Comparison of ENCODE assay signal across 15 cellular contexts in genomic region chr6:33769248-33769821, GRCh38. TPM values are rescaled to one million over a fixed set of nuclear protein-coding genes. Genes with fewer than 3 reads are reported as not detected.
A peak's percentile ranks its signal among the peaks of the same experiment; 100 is the strongest.
DNase-seq lines count a peak whose midpoint lies in the region; ATAC-seq, FAIRE-seq and TF ChIP-seq lines count a peak whose summit lies in the region.
"Had no signal": no experiment of that assay in that cellular context is flagged by ENCODE, and none has a peak within 500 bp of the region (broad histone marks: within the 10 kb centered on the region; RNA-seq: fewer than 3 reads in every experiment).

No MANE protein-coding gene starts in this region.

- no peak overlapping the region for H2BK15ac ChIP-seq in neuronal stem cell (ENCODE audit: low read length)

- CTCF ChIA-PET in HepG2 (lab: Yijun Ruan, JAX; ENCODE audit: low intra/inter-chr PET ratio, low total read pairs), result interaction anchor here (0.8 to 1.4 kb wide), 3 partner anchors 57 to 386 kb away, joined by 3 to 11 read pairs (median 3); no protein-coding TSS in a partner anchor

- in situ Hi-C loops in HepG2 (cut with HindIII; ENCODE audit: extremely low pct_ligation_motif_present, low pct_unique_long_range_greater_than_20kb), result loop anchor here (10.0 kb wide), 1 partner anchor 385 kb away; no protein-coding TSS in a partner anchor

- H3K27ac ChIP-seq in HepG2 (ENCODE audit: extremely low read length, insufficient read depth, low read length) (no peak overlapping the region), right lobe of liver (no peak overlapping the region), SJSA1 (peak overlapping the region; percentile 91), neuronal stem cell (replicated peaks; ENCODE audit: low read length) (no peak overlapping the region), colonic mucosa (no peak overlapping the region)
- H3K27ac ChIP-seq: epithelial cell of prostate, foreskin keratinocyte had no signal

- no peak overlapping the region for H2BK5ac ChIP-seq in neuronal stem cell (ENCODE audit: low read length)

- no peaks in the 10 kb centered on the region for H3K79me1 ChIP-seq in neuronal stem cell (ENCODE audit: low read depth, low read length)

- no peak overlapping the region for H2BK12ac ChIP-seq in neuronal stem cell (ENCODE audit: low read length)

- H3K9ac ChIP-seq in HepG2 (ENCODE audit: insufficient read depth, low read depth, low read length), result no peak overlapping the region
- no peak overlapping the region for H3K9ac ChIP-seq in neuronal stem cell (ENCODE audit: low read depth, low read length, poor library complexity)
- H3K9ac ChIP-seq in colonic mucosa (ENCODE audit: low read depth in 2 of 2, low read length in 2 of 2), result no peak overlapping the region

- H3K79me2 ChIP-seq in HepG2 (ENCODE audit: insufficient read depth, low read length), result no peaks in the 10 kb centered on the region

- no peak overlapping the region for H4K8ac ChIP-seq in neuronal stem cell (ENCODE audit: low read depth, low read length)

- H3K4ac ChIP-seq in neuronal stem cell (ENCODE audit: low read length), result no peak overlapping the region

- peak; percentile 5; the same call in 2 of the 3 replicates for ATAC-seq in HepG2
- ATAC-seq in right lobe of liver, result no peak
- no peak for ATAC-seq in GM21529 (IDR thresholded peaks at IDR 0.05; ENCODE audit: unreplicated experiment)

- no peak for TF ChIP-seq RAD21 in HepG2 (CRISPR knock-in tag; IDR thresholded peaks at IDR 0.05)

- H3K4me2 ChIP-seq in HepG2 (ENCODE audit: low read depth, low read length) (no peak overlapping the region), neuronal stem cell (ENCODE audit: insufficient read depth, low read length, poor library complexity, severe bottlenecking) (no peak overlapping the region)

- H3K36me3 ChIP-seq in HepG2 (replicated peaks in 1 of 2; ENCODE audit: control insufficient read depth in 1 of 2, insufficient read depth in 2 of 2, low read length in 2 of 2) (peaks cover 11 to 16% of the 10 kb centered on the region in 2 experiments; a peak in 3 of 5 replicates), right lobe of liver (peaks cover 0 to 7% (median 2%) of the 10 kb centered on the region in 4 donors), SJSA1 (peaks cover 23% of the 10 kb centered on the region), neuronal stem cell (replicated peaks in 1 of 2; ENCODE audit: control insufficient read depth in 2 of 2, insufficient read depth in 2 of 2, low read length in 2 of 2) (peaks cover 9 to 20% of the 10 kb centered on the region in 2 donors), colonic mucosa (peaks cover 5% of the 10 kb centered on the region)

- H3K27me3 ChIP-seq in HepG2 (ENCODE audit: control insufficient read depth in 1 of 2, insufficient read depth in 2 of 2, low read length in 2 of 2), result peaks cover 1 to 17% of the 10 kb centered on the region in 2 experiments; a peak in 3 of 5 replicates
- H3K27me3 ChIP-seq in right lobe of liver, result no peaks in the 10 kb centered on the region
- no peaks in the 10 kb centered on the region for H3K27me3 ChIP-seq in SJSA1 (replicated peaks)
- no peaks in the 10 kb centered on the region for H3K27me3 ChIP-seq in neuronal stem cell (ENCODE audit: control insufficient read depth in 3 of 3, insufficient read depth in 3 of 3, low read depth in 1 of 3, low read length in 3 of 3)
- H3K27me3 ChIP-seq in colonic mucosa, result no peaks in the 10 kb centered on the region
- H3K27me3 ChIP-seq: foreskin keratinocyte had no signal

- H3K4me1 ChIP-seq in HepG2 (ENCODE audit: insufficient read depth, low read length), result peaks cover 5% of the 10 kb centered on the region
- peaks cover 0 to 3% (median 0%) of the 10 kb centered on the region in 4 donors for H3K4me1 ChIP-seq in right lobe of liver
- peaks cover 58% of the 10 kb centered on the region for H3K4me1 ChIP-seq in SJSA1 (replicated peaks)
- peaks cover 10 to 12% of the 10 kb centered on the region in 2 donors for H3K4me1 ChIP-seq in neuronal stem cell (ENCODE audit: control insufficient read depth in 2 of 2, insufficient read depth in 1 of 2, low read depth in 1 of 2, low read length in 2 of 2)
- H3K4me1 ChIP-seq in colonic mucosa, result peaks cover 4% of the 10 kb centered on the region

- H2AK5ac ChIP-seq in neuronal stem cell (ENCODE audit: low read depth, low read length), result peak overlapping the region; percentile 68

- H3K23ac ChIP-seq in neuronal stem cell (ENCODE audit: low read depth, low read length, poor library complexity), result no peak overlapping the region

- no peak for FAIRE-seq in HepG2 (lab: Jason Lieb, UNC)

- H2AFZ ChIP-seq in HepG2 (ENCODE audit: low read length), result no peak overlapping the region
- no peak overlapping the region for H2AFZ ChIP-seq in neuronal stem cell (ENCODE audit: low read length)

- H4K91ac ChIP-seq in neuronal stem cell (ENCODE audit: low read depth, low read length, poor library complexity), result no peak overlapping the region

- peak overlapping the region; percentile 51 for H3K18ac ChIP-seq in neuronal stem cell (ENCODE audit: low read length)

- H2BK120ac ChIP-seq in neuronal stem cell (ENCODE audit: low read depth, low read length), result no peak overlapping the region

- DNase-seq in HepG2 (ENCODE audit: low spot score) (no peak), right lobe of liver (no peak), SJSA1 (ENCODE audit: low read depth in 1 of 2, low spot score in 2 of 2) (no peak), neuronal stem cell (ENCODE audit: low spot score) (no peak), colonic mucosa (no peak)
- DNase-seq in activated CD8-positive, alpha-beta memory T cell treated with anti-CD3 and anti-CD28 coated beads, Interleukin-2, amount 50 U/mL, for 4 hours, result no peak
- DNase-seq: foreskin keratinocyte had no signal

- intact Hi-C loops in HepG2 (cut with micrococcal nuclease; ENCODE audit: unreplicated experiment), result no loop called here
- intact Hi-C loops in right lobe of liver (cut with DNase I), result loop anchor here (10.0 kb wide), 3 partner anchors 55 to 385 kb away; partner anchors contain the start of genes BAK1 (in 1 of the 2) and UQCC2 (in 1 of the 2)
- intact Hi-C loops in colonic mucosa (cut with DNase I), result loop anchor here (5.0 kb wide), 1 partner anchor 383 kb away; no protein-coding TSS in a partner anchor

- H4K20me1 ChIP-seq in HepG2 (ENCODE audit: insufficient read depth, low read length), result no peaks in the 10 kb centered on the region; the same call in 1 of the 2 replicates

- H3K4me3 ChIP-seq in HepG2 (replicated peaks in 1 of 3; ENCODE audit: insufficient read depth in 1 of 3, low read depth in 2 of 3, low read length in 3 of 3) (no peak overlapping the region), right lobe of liver (no peak overlapping the region), SJSA1 (no peak overlapping the region), neuronal stem cell (ENCODE audit: low read length in 2 of 2) (no peak overlapping the region), colonic mucosa (no peak overlapping the region)

- BruUV-seq in HepG2 (replicated peaks; lab: Mats Ljungman, UMichigan), result no TSS peak

- WGBS in HepG2 (ENCODE audit: low lambda C conversion rate), result 53% methylated on average over 10 of the region's 10 CpGs
- 70% methylated on average over 5 of the region's 10 CpGs for WGBS in right lobe of liver (ENCODE audit: insufficient coverage, low coverage, low lambda C conversion rate, missing lambda C conversion rate)
- no CpG with 5 or more reads among the region's 10 CpGs for WGBS in neuronal stem cell (ENCODE audit: extremely low coverage in 2 of 2, insufficient read length in 2 of 2, insufficient replicate concordance in 1 of 2), 2 donors

- TF ChIP-seq CTCF in HepG2 (CRISPR knock-in tag; IDR thresholded peaks at IDR 0.05), result no peak
- TF ChIP-seq CTCF in right lobe of liver (IDR thresholded peaks at IDR 0.05), result no peak
- TF ChIP-seq CTCF in colonic mucosa (IDR thresholded peaks at IDR 0.05), result no peak

- H3K14ac ChIP-seq in neuronal stem cell (ENCODE audit: low read length), result peak overlapping the region; percentile 25

- no peak for TF ChIP-seq POLR2A in HepG2 (IDR thresholded peaks at IDR 0.05; ENCODE audit: insufficient read depth in 1 of 2, low read depth in 2 of 2, low read length in 2 of 2)
- TF ChIP-seq POLR2A in right lobe of liver (IDR thresholded peaks at IDR 0.05), result no peak

- POLR2A ChIA-PET in HepG2 (lab: Yijun Ruan, JAX), result interaction anchor here (1.3 kb wide), 1 partner anchor 58 kb away, joined by 9 read pairs; the partner anchor contains the start of gene UQCC2

- H3K9me3 ChIP-seq in HepG2 (ENCODE audit: low read length) (no peaks in the 10 kb centered on the region), right lobe of liver (no peaks in the 10 kb centered on the region), SJSA1 (replicated peaks) (no peaks in the 10 kb centered on the region), neuronal stem cell (replicated peaks in 1 of 2; ENCODE audit: control insufficient read depth in 2 of 2, insufficient read depth in 1 of 2, low read depth in 1 of 2, low read length in 2 of 2) (no peaks in the 10 kb centered on the region), colonic mucosa (no peaks in the 10 kb centered on the region)

- TF ChIP-seq EP300 in HepG2 (IDR thresholded peaks at IDR 0.05; ENCODE audit: low read depth in 2 of 2, low read length in 2 of 2) (no peak), HepG2 (CRISPR knock-in tag; IDR thresholded peaks at IDR 0.05; ENCODE audit: borderline replicate concordance) (no peak)

RNA-seq across cellular contexts. Expression of gene LEMD2, which starts 19.6 kb away (rescaled TPM):
- 17.9 and 45.2 TPM in 2 replicates for total RNA-seq in HepG2 (2016; rRNA removed; fragmentation: Illumina TruSeq; extraction: Trizol)
- total RNA-seq in HepG2 (2016; cell fraction: cytosol; rRNA removed; fragmentation: Illumina TruSeq; extraction: Trizol; ENCODE audit: low read depth), result 14.2 and 15.8 TPM in 2 replicates
- total RNA-seq in HepG2 (2016; cell fraction: insoluble cytoplasmic fraction; rRNA removed; fragmentation: Illumina TruSeq; extraction: Trizol), result 16.3 and 48.1 TPM in 2 replicates
- 19.9 and 22.2 TPM in 2 replicates for total RNA-seq in HepG2 (2016; cell fraction: membrane; rRNA removed; fragmentation: Illumina TruSeq; extraction: Trizol)
- total RNA-seq in HepG2 (2016; cell fraction: nucleus; rRNA removed; fragmentation: Illumina TruSeq; extraction: Trizol), result 44.0 and 55.5 TPM in 2 replicates
- polyA plus RNA-seq in HepG2 (2011; rRNA removed), result 62.9 and 76.2 TPM in 2 replicates
- 45.0 and 49.7 TPM in 2 replicates for polyA plus RNA-seq in HepG2 (2011; cell fraction: cytosol; rRNA removed)
- polyA plus RNA-seq in HepG2 (2011; cell fraction: nucleus; rRNA removed), result 115 and 140 TPM in 2 replicates
- polyA plus RNA-seq in HepG2 (2012), result 46.9 and 65.3 TPM in 2 replicates
- polyA plus RNA-seq in HepG2 (2016; cell fraction: cytosol; fragmentation: Illumina TruSeq; extraction: Trizol; ENCODE audit: low read depth), result 6.6 and 7.4 TPM in 2 replicates
- polyA plus RNA-seq in HepG2 (2016; cell fraction: insoluble cytoplasmic fraction; fragmentation: Illumina TruSeq; extraction: Trizol; ENCODE audit: low read depth), result 14.0 and 18.6 TPM in 2 replicates
- 12.6 and 12.8 TPM in 2 replicates for polyA plus RNA-seq in HepG2 (2016; cell fraction: membrane; fragmentation: Illumina TruSeq; extraction: Trizol; ENCODE audit: low read depth)
- polyA plus RNA-seq in HepG2 (2016; cell fraction: nucleus; fragmentation: Illumina TruSeq; extraction: Trizol; ENCODE audit: insufficient read depth, low read depth), result 87.5 and 97.1 TPM in 2 replicates
- 43.4 and 90.0 TPM in 2 replicates for polyA minus RNA-seq in HepG2 (2011; rRNA and poly(A)+ RNA removed; ENCODE audit: low replicate concordance)
- polyA minus RNA-seq in HepG2 (2011; cell fraction: cytosol; rRNA and poly(A)+ RNA removed), result 30.7 and 35.8 TPM in 2 replicates
- 80.9 and 103 TPM in 2 replicates for polyA minus RNA-seq in HepG2 (2011; cell fraction: nucleus; rRNA and poly(A)+ RNA removed)
- total RNA-seq in right lobe of liver, result 10 to 100 TPM; 17.8 to 28.0 (median 21.8) TPM
- total RNA-seq in SJSA1 (2014; rRNA removed; shearing (Covaris generic)), result 78.7 and 92.9 TPM in 2 replicates
- 30.6 TPM for polyA plus RNA-seq in neuronal stem cell (2013, experiment 1 of 2)
- 30.2 TPM for polyA plus RNA-seq in neuronal stem cell (2013, experiment 2 of 2)
- 10 to 100 TPM; 61.6 to 68.1 TPM for total RNA-seq in colonic mucosa

RNA-seq across cellular contexts. Expression of gene IP6K3, which starts 22.6 kb away (rescaled TPM):
- total RNA-seq in HepG2 (2016; rRNA removed; fragmentation: Illumina TruSeq; extraction: Trizol) (0.11 and 0.44 TPM in 2 replicates), right lobe of liver (10 to 100 TPM in 3 of 6 experiments, 1 to 10 TPM in 3; 4.8 to 28.0 (median 9.7) TPM), colonic mucosa (under 1 TPM; 0.17 to 0.29 TPM)
- 0.18 and 0.40 TPM in 2 replicates for total RNA-seq in HepG2 (2016; cell fraction: cytosol; rRNA removed; fragmentation: Illumina TruSeq; extraction: Trizol; ENCODE audit: low read depth)
- 0.28 and 0.52 TPM in 2 replicates for total RNA-seq in HepG2 (2016; cell fraction: insoluble cytoplasmic fraction; rRNA removed; fragmentation: Illumina TruSeq; extraction: Trizol)
- total RNA-seq in HepG2 (2016; cell fraction: membrane; rRNA removed; fragmentation: Illumina TruSeq; extraction: Trizol), result 0.17 TPM in 1 of 2 replicates, not detected in the other
- total RNA-seq in HepG2 (2016; cell fraction: nucleus; rRNA removed; fragmentation: Illumina TruSeq; extraction: Trizol), result 0.53 TPM in 2 replicates
- polyA plus RNA-seq in HepG2 (2011; rRNA removed), result 0.18 and 0.48 TPM in 2 replicates
- 0.16 and 0.22 TPM in 2 replicates for polyA plus RNA-seq in HepG2 (2011; cell fraction: cytosol; rRNA removed)
- polyA plus RNA-seq in HepG2 (2011; cell fraction: nucleus; rRNA removed), result 0.63 and 0.76 TPM in 2 replicates
- polyA plus RNA-seq in HepG2 (2012), result 0.13 TPM in 1 of 2 replicates, not detected in the other
- polyA plus RNA-seq in HepG2 (2016; cell fraction: cytosol; fragmentation: Illumina TruSeq; extraction: Trizol; ENCODE audit: low read depth), result 0.20 and 0.21 TPM in 2 replicates
- 0.20 and 0.22 TPM in 2 replicates for polyA plus RNA-seq in HepG2 (2016; cell fraction: insoluble cytoplasmic fraction; fragmentation: Illumina TruSeq; extraction: Trizol; ENCODE audit: low read depth)
- 0.86 TPM in 1 of 2 replicates, not detected in the other for polyA plus RNA-seq in HepG2 (2016; cell fraction: membrane; fragmentation: Illumina TruSeq; extraction: Trizol; ENCODE audit: low read depth)
- polyA plus RNA-seq in HepG2 (2016; cell fraction: nucleus; fragmentation: Illumina TruSeq; extraction: Trizol; ENCODE audit: insufficient read depth, low read depth), result 0.40 and 0.75 TPM in 2 replicates
- 0.18 TPM in 1 of 2 replicates, not detected in the other for polyA minus RNA-seq in HepG2 (2011; rRNA and poly(A)+ RNA removed; ENCODE audit: low replicate concordance)
- polyA minus RNA-seq in HepG2 (2011; cell fraction: cytosol; rRNA and poly(A)+ RNA removed), result 0.30 TPM in 1 of 2 replicates, not detected in the other
- 0.62 TPM in 1 of 2 replicates, not detected in the other for polyA minus RNA-seq in HepG2 (2011; cell fraction: nucleus; rRNA and poly(A)+ RNA removed)
- 5.2 and 5.3 TPM in 2 replicates for total RNA-seq in SJSA1 (2014; rRNA removed; shearing (Covaris generic))
- 1.7 TPM for polyA plus RNA-seq in neuronal stem cell (2013, experiment 1 of 2)
- polyA plus RNA-seq in neuronal stem cell (2013, experiment 2 of 2), result 1.4 TPM
- total RNA-seq: CD4-positive, alpha-beta T cell; foreskin keratinocyte; lung microvascular endothelial cell; OCI-LY7 had no signal
- polyA plus RNA-seq: foreskin keratinocyte had no signal

RNA-seq across cellular contexts. Expression of gene MLN, which starts 34.5 kb away (rescaled TPM):
- not detected in 2 replicates for total RNA-seq in HepG2 (2016; rRNA removed; fragmentation: Illumina TruSeq; extraction: Trizol)
- not detected in 2 replicates for total RNA-seq in HepG2 (2016; cell fraction: cytosol; rRNA removed; fragmentation: Illumina TruSeq; extraction: Trizol; ENCODE audit: low read depth)
- total RNA-seq in HepG2 (2016; cell fraction: insoluble cytoplasmic fraction; rRNA removed; fragmentation: Illumina TruSeq; extraction: Trizol), result not detected in 2 replicates
- not detected in 2 replicates for total RNA-seq in HepG2 (2016; cell fraction: membrane; rRNA removed; fragmentation: Illumina TruSeq; extraction: Trizol)
- not detected in 2 replicates for total RNA-seq in HepG2 (2016; cell fraction: nucleus; rRNA removed; fragmentation: Illumina TruSeq; extraction: Trizol)
- not detected in 2 replicates for polyA plus RNA-seq in HepG2 (2011; rRNA removed)
- not detected in 2 replicates for polyA plus RNA-seq in HepG2 (2011; cell fraction: cytosol; rRNA removed)
- polyA plus RNA-seq in HepG2 (2011; cell fraction: nucleus; rRNA removed), result not detected in 2 replicates
- not detected in 2 replicates for polyA plus RNA-seq in HepG2 (2012)
- polyA plus RNA-seq in HepG2 (2016; cell fraction: cytosol; fragmentation: Illumina TruSeq; extraction: Trizol; ENCODE audit: low read depth), result not detected in 2 replicates
- not detected in 2 replicates for polyA plus RNA-seq in HepG2 (2016; cell fraction: insoluble cytoplasmic fraction; fragmentation: Illumina TruSeq; extraction: Trizol; ENCODE audit: low read depth)
- not detected in 2 replicates for polyA plus RNA-seq in HepG2 (2016; cell fraction: membrane; fragmentation: Illumina TruSeq; extraction: Trizol; ENCODE audit: low read depth)
- not detected in 2 replicates for polyA plus RNA-seq in HepG2 (2016; cell fraction: nucleus; fragmentation: Illumina TruSeq; extraction: Trizol; ENCODE audit: insufficient read depth, low read depth)
- not detected in 2 replicates for polyA minus RNA-seq in HepG2 (2011; rRNA and poly(A)+ RNA removed; ENCODE audit: low replicate concordance)
- not detected in 2 replicates for polyA minus RNA-seq in HepG2 (2011; cell fraction: cytosol; rRNA and poly(A)+ RNA removed)
- polyA minus RNA-seq in HepG2 (2011; cell fraction: nucleus; rRNA and poly(A)+ RNA removed), result not detected in 2 replicates
- total RNA-seq in right lobe of liver, result not detected
- total RNA-seq in SJSA1 (2014; rRNA removed; shearing (Covaris generic)), result not detected in 2 replicates
- not detected for polyA plus RNA-seq in neuronal stem cell (2013, experiment 1 of 2)
- polyA plus RNA-seq in neuronal stem cell (2013, experiment 2 of 2), result not detected
- under 1 TPM in 1 of 2 donors, not detected in 1; 0.48 TPM for total RNA-seq in colonic mucosa
- total RNA-seq: CD4-positive, alpha-beta T cell; foreskin keratinocyte; kidney epithelial cell; lung microvascular endothelial cell; myocyte; OCI-LY7; omental fat pad had no signal
- polyA plus RNA-seq: foreskin keratinocyte had no signal

RNA-seq across cellular contexts. Expression of gene UQCC2, which starts 57.8 kb away (rescaled TPM):
- 238 and 273 TPM in 2 replicates for total RNA-seq in HepG2 (2016; rRNA removed; fragmentation: Illumina TruSeq; extraction: Trizol)
- total RNA-seq in HepG2 (2016; cell fraction: cytosol; rRNA removed; fragmentation: Illumina TruSeq; extraction: Trizol; ENCODE audit: low read depth), result 120 and 154 TPM in 2 replicates
- 223 and 303 TPM in 2 replicates for total RNA-seq in HepG2 (2016; cell fraction: insoluble cytoplasmic fraction; rRNA removed; fragmentation: Illumina TruSeq; extraction: Trizol)
- 160 and 207 TPM in 2 replicates for total RNA-seq in HepG2 (2016; cell fraction: membrane; rRNA removed; fragmentation: Illumina TruSeq; extraction: Trizol)
- total RNA-seq in HepG2 (2016; cell fraction: nucleus; rRNA removed; fragmentation: Illumina TruSeq; extraction: Trizol), result 53.9 and 66.5 TPM in 2 replicates
- 82.4 and 83.3 TPM in 2 replicates for polyA plus RNA-seq in HepG2 (2011; rRNA removed)
- polyA plus RNA-seq in HepG2 (2011; cell fraction: cytosol; rRNA removed), result 43.2 and 56.5 TPM in 2 replicates
- 25.4 and 25.6 TPM in 2 replicates for polyA plus RNA-seq in HepG2 (2011; cell fraction: nucleus; rRNA removed)
- polyA plus RNA-seq in HepG2 (2012), result 134 and 138 TPM in 2 replicates
- 161 and 200 TPM in 2 replicates for polyA plus RNA-seq in HepG2 (2016; cell fraction: cytosol; fragmentation: Illumina TruSeq; extraction: Trizol; ENCODE audit: low read depth)
- polyA plus RNA-seq in HepG2 (2016; cell fraction: insoluble cytoplasmic fraction; fragmentation: Illumina TruSeq; extraction: Trizol; ENCODE audit: low read depth), result 261 and 288 TPM in 2 replicates
- 151 and 202 TPM in 2 replicates for polyA plus RNA-seq in HepG2 (2016; cell fraction: membrane; fragmentation: Illumina TruSeq; extraction: Trizol; ENCODE audit: low read depth)
- polyA plus RNA-seq in HepG2 (2016; cell fraction: nucleus; fragmentation: Illumina TruSeq; extraction: Trizol; ENCODE audit: insufficient read depth, low read depth), result 129 and 150 TPM in 2 replicates
- 13.1 and 30.2 TPM in 2 replicates for polyA minus RNA-seq in HepG2 (2011; rRNA and poly(A)+ RNA removed; ENCODE audit: low replicate concordance)
- 12.8 and 21.1 TPM in 2 replicates for polyA minus RNA-seq in HepG2 (2011; cell fraction: cytosol; rRNA and poly(A)+ RNA removed)
- 17.4 and 19.8 TPM in 2 replicates for polyA minus RNA-seq in HepG2 (2011; cell fraction: nucleus; rRNA and poly(A)+ RNA removed)
- total RNA-seq in right lobe of liver, result 10 to 100 TPM; 23.7 to 38.4 (median 31.5) TPM
- total RNA-seq in SJSA1 (2014; rRNA removed; shearing (Covaris generic)), result 79.4 and 99.2 TPM in 2 replicates
- 222 TPM for polyA plus RNA-seq in neuronal stem cell (2013, experiment 1 of 2)
- 222 TPM for polyA plus RNA-seq in neuronal stem cell (2013, experiment 2 of 2)
- 10 to 100 TPM; 45.0 to 81.7 TPM for total RNA-seq in colonic mucosa
